Comparison of ENCODE assay signal across 19 cellular contexts in the genomic region with DNA sequence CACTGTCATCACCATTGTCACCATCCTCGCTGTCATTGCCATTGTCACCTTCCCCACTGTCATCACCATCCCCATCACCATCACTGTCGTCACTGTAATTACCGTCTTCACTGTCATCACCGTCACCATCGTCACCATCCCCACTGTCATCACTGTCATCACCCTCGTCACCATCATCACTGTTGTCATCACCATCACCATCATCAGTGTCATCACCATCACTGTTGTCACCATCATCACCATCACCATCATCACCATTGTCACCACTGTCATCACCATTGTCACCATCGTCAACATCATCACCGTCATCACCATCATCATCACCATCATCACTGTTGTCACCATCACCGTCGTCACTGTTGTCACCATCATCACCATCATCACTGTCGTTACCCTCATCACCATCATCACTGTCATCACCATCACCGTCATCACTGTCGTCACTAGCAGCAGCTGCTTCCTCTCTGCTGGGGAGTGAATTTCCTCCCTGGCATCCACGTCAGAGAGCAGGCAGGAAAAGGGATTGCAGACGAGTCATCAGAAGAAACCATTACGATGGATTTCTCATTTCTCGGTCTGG. TPM values are rescaled to one million over a fixed set of nuclear protein-coding genes. Genes with fewer than 3 reads are reported as not detected.
A peak's percentile ranks its signal among the peaks of the same experiment; 100 is the strongest.
DNase-seq lines count a peak whose midpoint lies in the region; ATAC-seq, FAIRE-seq and TF ChIP-seq lines count a peak whose summit lies in the region.
"Had no signal": no experiment of that assay in that cellular context is flagged by ENCODE, and none has a peak within 500 bp of the region (broad histone marks: within the 10 kb centered on the region; RNA-seq: fewer than 3 reads in every experiment).

No MANE protein-coding gene starts in this region.

- ATAC-seq in K562, result no peak
- no peak for ATAC-seq in activated CD8-positive, alpha-beta T cell treated with anti-CD3 and anti-CD28 coated beads for 36 hours
- ATAC-seq in GM19351 (IDR thresholded peaks at IDR 0.05; ENCODE audit: unreplicated experiment), result no peak
- ATAC-seq: gastrocnemius medialis had no signal

- no peak overlapping the region for H3K4me3 Mint-ChIP-seq in activated CD8-positive, alpha-beta T cell treated with anti-CD3 and anti-CD28 coated beads for 36 hours
- no peak overlapping the region for H3K4me3 Mint-ChIP-seq in Caco-2 (ENCODE audit: unreplicated experiment)
- H3K4me3 Mint-ChIP-seq: activated T-cell treated with anti-CD3 and anti-CD28 coated beads, Interleukin-2, amount 50 U/mL, for 72 hours; mesothelial cell of epicardium had no signal

- H4K20me1 ChIP-seq in K562 (replicated peaks; ENCODE audit: control insufficient read depth, insufficient read depth, low read length), result no peaks in the 10 kb centered on the region

- H3K27ac ChIP-seq in HEK293 (ENCODE audit: extremely low read depth, low read depth, low read length) (no peak overlapping the region), K562 (ENCODE audit: extremely low read depth, low read depth, low read length) (no peak overlapping the region)
- H3K27ac ChIP-seq: gastrocnemius medialis, parathyroid adenoma, thoracic aorta had no signal

- H3K27me3 Mint-ChIP-seq in activated CD8-positive, alpha-beta T cell treated with anti-CD3 and anti-CD28 coated beads for 36 hours, result peaks cover 7% of the 10 kb centered on the region
- peaks cover 10% of the 10 kb centered on the region for H3K27me3 Mint-ChIP-seq in Caco-2 (ENCODE audit: insufficient read depth, unreplicated experiment)

- H3K9me3 Mint-ChIP-seq in activated CD8-positive, alpha-beta T cell treated with anti-CD3 and anti-CD28 coated beads for 36 hours, result no peaks in the 10 kb centered on the region
- H3K9me3 Mint-ChIP-seq in Caco-2 (ENCODE audit: unreplicated experiment), result peaks cover 11% of the 10 kb centered on the region
- H3K9me3 Mint-ChIP-seq: activated T-cell treated with anti-CD3 and anti-CD28 coated beads, Interleukin-2, amount 50 U/mL, for 72 hours; mesothelial cell of epicardium had no signal

- H3K4me1 ChIP-seq in HEK293 (ENCODE audit: control insufficient read depth, insufficient read depth, low read length) (no peaks in the 10 kb centered on the region), K562 (replicated peaks in 1 of 2; ENCODE audit: control insufficient read depth in 2 of 2, insufficient read depth in 2 of 2, low read length in 2 of 2) (peaks cover 0 to 6% of the 10 kb centered on the region in 2 experiments; a peak in 1 of 5 replicates), Caco-2 (peaks cover 7% of the 10 kb centered on the region; the same call in 1 of the 2 replicates)
- H3K4me1 ChIP-seq: gastrocnemius medialis, parathyroid adenoma had no signal

- in situ Hi-C loops in K562 (cut with MboI), result no loop called here

- no peaks in the 10 kb centered on the region for H3K36me3 Mint-ChIP-seq in activated CD8-positive, alpha-beta T cell treated with anti-CD3 and anti-CD28 coated beads for 36 hours (ENCODE audit: low read depth)
- H3K36me3 Mint-ChIP-seq in Caco-2 (ENCODE audit: insufficient read depth, unreplicated experiment), result no peaks in the 10 kb centered on the region
- H3K36me3 Mint-ChIP-seq: mesothelial cell of epicardium had no signal

- no peak for TF ChIP-seq POLR2A in K562 (conservative IDR thresholded peaks at IDR 0.05)

- H3K79me2 ChIP-seq in K562 (ENCODE audit: control insufficient read depth, insufficient read depth, low read length), result no peaks in the 10 kb centered on the region
- H3K79me2 ChIP-seq: parathyroid adenoma had no signal

- POLR2A ChIA-PET in HEK293 (lab: Yijun Ruan, JAX), result no interaction called here
- POLR2A ChIA-PET in K562 (lab: Yijun Ruan, JAX), result no interaction called here
- POLR2A ChIA-PET in activated CD8-positive, alpha-beta T cell treated with anti-CD3 and anti-CD28 coated beads for 36 hours (lab: Charles Lee), result no interaction called here
- POLR2A ChIA-PET in Caco-2 (lab: Charles Lee), result no interaction called here

- H2AFZ ChIP-seq in K562 (ENCODE audit: low read depth, low read length), result no peak overlapping the region
- H2AFZ ChIP-seq: parathyroid adenoma had no signal

- CTCF ChIA-PET in HEK293 (lab: Yijun Ruan, JAX), result no interaction called here
- CTCF ChIA-PET in K562 (lab: Yijun Ruan, JAX; ENCODE audit: low intra/inter-chr PET ratio), result no interaction called here
- CTCF ChIA-PET in activated CD8-positive, alpha-beta T cell treated with anti-CD3 and anti-CD28 coated beads for 36 hours (lab: Charles Lee), result no interaction called here
- CTCF ChIA-PET in Caco-2 (lab: Charles Lee), result no interaction called here

- intact Hi-C loops in K562 (cut with micrococcal nuclease) (no loop called here), Caco-2 (cut with micrococcal nuclease; ENCODE audit: unreplicated experiment) (no loop called here)
- intact Hi-C loops in activated CD8-positive, alpha-beta T cell treated with anti-CD3 and anti-CD28 coated beads for 36 hours (cut with micrococcal nuclease), result no loop called here

- peaks cover 3% of the 10 kb centered on the region for H3K4me1 Mint-ChIP-seq in activated CD8-positive, alpha-beta T cell treated with anti-CD3 and anti-CD28 coated beads for 36 hours (ENCODE audit: low read depth)
- peaks cover 7% of the 10 kb centered on the region for H3K4me1 Mint-ChIP-seq in Caco-2 (ENCODE audit: low read depth, unreplicated experiment)
- H3K4me1 Mint-ChIP-seq: mesothelial cell of epicardium had no signal

- TF ChIP-seq RAD21 in K562 (CRISPR knock-in tag; conservative IDR thresholded peaks at IDR 0.05 in 1 of 2, IDR thresholded peaks at IDR 0.05 in 1 of 2), result no peak

- no peaks in the 10 kb centered on the region for H3K36me3 ChIP-seq in HEK293 (ENCODE audit: control insufficient read depth in 2 of 2, insufficient read depth in 1 of 2, low read length in 2 of 2)
- H3K36me3 ChIP-seq in K562 (ENCODE audit: control insufficient read depth, insufficient read depth, low read length), result no peaks in the 10 kb centered on the region
- no peaks in the 10 kb centered on the region; the same call in 1 of the 2 replicates for H3K36me3 ChIP-seq in Caco-2 (ENCODE audit: control insufficient read depth, insufficient read depth, low read length)
- H3K36me3 ChIP-seq: gastrocnemius medialis, thoracic aorta had no signal

- H3K9ac ChIP-seq in K562 (ENCODE audit: insufficient read depth in 1 of 2, low read depth in 2 of 2, low read length in 2 of 2), result no peak overlapping the region
- H3K9ac ChIP-seq: parathyroid adenoma had no signal

- no peak overlapping the region for H3K27ac Mint-ChIP-seq in activated CD8-positive, alpha-beta T cell treated with anti-CD3 and anti-CD28 coated beads for 36 hours
- no peak overlapping the region for H3K27ac Mint-ChIP-seq in Caco-2 (ENCODE audit: unreplicated experiment)
- H3K27ac Mint-ChIP-seq: activated T-cell treated with anti-CD3 and anti-CD28 coated beads, Interleukin-2, amount 50 U/mL, for 72 hours; mesothelial cell of epicardium had no signal

- H3K9me1 ChIP-seq in K562 (ENCODE audit: control insufficient read depth, insufficient read depth, low read length), result no peaks in the 10 kb centered on the region

- H3K9me3 ChIP-seq in HEK293 (ENCODE audit: control insufficient read depth, insufficient read depth, low read depth, low read length), result no peaks in the 10 kb centered on the region
- H3K9me3 ChIP-seq in K562 (replicated peaks; ENCODE audit: control insufficient read depth, insufficient read depth, low read depth, low read length), result no peaks in the 10 kb centered on the region
- no peaks in the 10 kb centered on the region for H3K9me3 ChIP-seq in Caco-2
- H3K9me3 ChIP-seq: gastrocnemius medialis, thoracic aorta had no signal

- BruUV-seq in K562 (replicated peaks; lab: Mats Ljungman, UMichigan) (no TSS peak), Caco-2 (replicated peaks; lab: Mats Ljungman, UMichigan) (no TSS peak)

- H3K4me2 ChIP-seq in K562 (ENCODE audit: insufficient read depth, low read length), result no peak overlapping the region

- TF ChIP-seq EP300 in K562 (IDR thresholded peaks at IDR 0.05; ENCODE audit: low read length), result no peak

- peaks cover 10 to 66% of the 10 kb centered on the region in 2 experiments; a peak in 4 of 5 replicates for H3K27me3 ChIP-seq in K562 (ENCODE audit: control insufficient read depth in 2 of 2, insufficient read depth in 2 of 2, low read length in 2 of 2)
- H3K27me3 ChIP-seq in Caco-2 (replicated peaks; ENCODE audit: control insufficient read depth, insufficient read depth, low read length), result no peaks in the 10 kb centered on the region

- DNase-seq in AG08395 (ENCODE audit: low spot score) (peak; percentile 21), K562 (ENCODE audit: extremely low read depth in 1 of 4, low spot score in 3 of 4) (no peak), iris pigment epithelial cell (ENCODE audit: low read depth) (peak; percentile 41), midbrain (lab: John Stamatoyannopoulos, UW) (no peak), Caco-2 (no peak)
- DNase-seq in activated CD8-positive, alpha-beta T cell treated with anti-CD3 and anti-CD28 coated beads for 36 hours, result no peak
- DNase-seq: activated CD4-positive, alpha-beta T cell treated with anti-CD3 and anti-CD28 coated beads for 48 hours; activated T-cell treated with anti-CD3 and anti-CD28 coated beads, Interleukin-2, amount 50 U/mL, for 72 hours; anterior cingulate cortex; gastrocnemius medialis; NCI-H1694; NCI-H524; T-helper 1 cell had no signal

- no peak overlapping the region for H3K4me3 ChIP-seq in HEK293 (ENCODE audit: low read depth, low read length)
- no peak overlapping the region for H3K4me3 ChIP-seq in K562
- no peak overlapping the region for H3K4me3 ChIP-seq in Caco-2 (ENCODE audit: low read depth, low read length)
- H3K4me3 ChIP-seq: gastrocnemius medialis, thoracic aorta had no signal

- TF ChIP-seq CTCF in HEK293 (tag by site-specific recombination; IDR thresholded peaks at IDR 0.05), result no peak
- TF ChIP-seq CTCF in K562 (IDR thresholded peaks at IDR 0.05 in 2 of 3, conservative IDR thresholded peaks at IDR 0.05 in 1 of 3; ENCODE audit: insufficient read depth in 2 of 3, low read depth in 1 of 3, low read length in 3 of 3), result no peak
- TF ChIP-seq CTCF in activated CD8-positive, alpha-beta T cell treated with anti-CD3 and anti-CD28 coated beads for 36 hours (IDR thresholded peaks at IDR 0.05), result no peak
- TF ChIP-seq CTCF in Caco-2 (IDR thresholded peaks at IDR 0.05; ENCODE audit: insufficient read depth in 1 of 2, low read depth in 1 of 2, low read length in 1 of 2, severe bottlenecking in 1 of 2, unreplicated experiment in 1 of 2), result no peak

- 1% methylated on average over 15 of the region's 17 CpGs for WGBS in K562 (ENCODE audit: insufficient coverage, low coverage, missing lambda C conversion rate)

- FAIRE-seq in K562 (lab: Jason Lieb, UNC), result no peak
- FAIRE-seq: islet of Langerhans had no signal

RNA-seq across cellular contexts. Expression of a gene that starts 27.3 kb away (rescaled TPM):
- 1.8 and 1.9 TPM in 2 replicates for total RNA-seq in K562 (2011; cell fraction: chromatin; rRNA removed; ENCODE audit: low replicate concordance)
- 1.3 and 1.5 TPM in 2 replicates for total RNA-seq in K562 (2011; cell fraction: nucleolus; rRNA removed)
- total RNA-seq in K562 (2011; cell fraction: nucleoplasm; rRNA removed), result 1.1 TPM in 2 replicates
- 0.23 and 0.33 TPM in 2 replicates for total RNA-seq in K562 (2014; rRNA removed)
- 0.13 and 0.22 TPM in 2 replicates for total RNA-seq in K562 (2014; rRNA removed; fragmentation: Illumina TruSeq; extraction: Trizol)
- 0.30 and 0.36 TPM in 2 replicates for total RNA-seq in K562 (2015; rRNA removed; fragmentation: Illumina TruSeq; extraction: Trizol)
- 0.72 and 0.75 TPM in 2 replicates for total RNA-seq in K562 (2021)
- polyA plus RNA-seq in K562 (2011; rRNA removed), result 0.20 and 0.45 TPM in 2 replicates
- polyA plus RNA-seq in K562 (2011; cell fraction: cytosol; rRNA removed), result 0.19 and 0.65 TPM in 2 replicates
- polyA plus RNA-seq in K562 (2011; cell fraction: nucleus; rRNA removed), result 0.46 and 0.76 TPM in 2 replicates
- 0.57 and 2.2 TPM in 2 replicates for polyA plus RNA-seq in K562 (2012)
- polyA plus RNA-seq in K562 (2014; fragmentation: Illumina TruSeq; extraction: Trizol), result 0.42 and 0.46 TPM in 2 replicates
- under 1 TPM; 0.01 to 0.04 TPM for polyA plus RNA-seq in K562 (2014; fragmentation: Nextera tagmentation; extraction: Ambion mirVana)
- polyA plus RNA-seq in K562 (2014; rRNA removed), result 0.40 and 0.46 TPM in 2 replicates
- polyA minus RNA-seq in K562 (2011; rRNA and poly(A)+ RNA removed), result 1.1 and 1.3 TPM in 2 replicates
- 0.38 and 0.73 TPM in 2 replicates for polyA minus RNA-seq in K562 (2011; cell fraction: cytosol; rRNA and poly(A)+ RNA removed)
- polyA minus RNA-seq in K562 (2011; cell fraction: nucleus; rRNA and poly(A)+ RNA removed), result 0.27 and 0.89 TPM in 2 replicates
- total RNA-seq in activated CD8-positive, alpha-beta T cell treated with anti-CD3 and anti-CD28 coated beads for 36 hours, result 1 to 10 TPM; 1.7 to 1.8 TPM
- 0.67 and 0.82 TPM in 2 replicates for total RNA-seq in Caco-2 (2022)

Comparison
In these comparisons a context has a peak if more than half of its experiments do, and no peak if none do; other contexts are left out.
1. DNase-seq: peak in AG08395 (single experiment) and iris pigment epithelial cell (single experiment); none in K562 (0 of 4), activated CD8-positive, alpha-beta T cell treated with anti-CD3 and anti-CD28 coated beads for 36 hours (single experiment), midbrain (single experiment) and Caco-2 (0 of 2).